Comparison of ENCODE assay signal across 9 cellular contexts in genomic region chr14:23469906-23470403, GRCh38. TPM values are rescaled to one million over a fixed set of nuclear protein-coding genes. Genes with fewer than 3 reads are reported as not detected.
DNase-seq lines count a peak whose midpoint lies in the region; ATAC-seq and TF ChIP-seq lines count a peak whose summit lies in the region.
"Had no signal": no experiment of that assay in that cellular context is flagged by ENCODE, and none has a peak within 500 bp of the region (broad histone marks: within the 10 kb centered on the region; RNA-seq: fewer than 3 reads in every experiment).

No MANE protein-coding gene starts in this region.

- ATAC-seq in Right ventricle myocardium superior (ENCODE audit: poor library complexity) (no peak), thoracic aorta (ENCODE audit: insufficient number of reproducible peaks, low FRiP score, low read depth) (no peak), HG03571 (IDR thresholded peaks at IDR 0.05; ENCODE audit: unreplicated experiment) (no peak)

- DNase-seq in cardiac muscle cell (ENCODE audit: low read depth in 1 of 2, low spot score in 1 of 2) (no peak), Right ventricle myocardium superior (no peak), SK-N-SH (no peak), thoracic aorta (ENCODE audit: low spot score) (no peak), NCI-H2196 treated with DMSO at 0.1 percent for 48 hours (lab: John Stamatoyannopoulos, UW; ENCODE audit: unreplicated experiment) (no peak), SIG-M5 (lab: John Stamatoyannopoulos, UW) (no peak)

- H3K79me2 ChIP-seq in SK-N-SH (ENCODE audit: insufficient read depth) = peaks cover 30% of the 10 kb centered on the region

- H3K9me3 ChIP-seq in cardiac muscle cell (ENCODE audit: low read depth) (no peaks in the 10 kb centered on the region), SK-N-SH (no peaks in the 10 kb centered on the region), thoracic aorta (no peaks in the 10 kb centered on the region)

- peaks cover 9% of the 10 kb centered on the region for H3K4me1 ChIP-seq in cardiac muscle cell (ENCODE audit: low read depth)
- H3K4me1 ChIP-seq in SK-N-SH (ENCODE audit: control insufficient read depth in 1 of 2, insufficient read depth in 2 of 2, low read depth in 1 of 2, low read length in 1 of 2) = peaks cover 0 to 7% of the 10 kb centered on the region in 2 experiments; a peak in 2 of 4 replicates
- H3K4me1 ChIP-seq in thoracic aorta (ENCODE audit: control insufficient read depth in 1 of 2, low read depth in 2 of 2) = peaks cover 6 to 13% of the 10 kb centered on the region in 2 donors

- H3F3A ChIP-seq in SK-N-SH (replicated peaks; ENCODE audit: insufficient read depth) = peaks cover 8% of the 10 kb centered on the region

- under 1% methylated on average over 11 of the region's 11 CpGs for WGBS in SK-N-SH (ENCODE audit: low lambda C conversion rate)

- TF ChIP-seq CTCF in cardiac muscle cell (IDR thresholded peaks at IDR 0.05; ENCODE audit: low read depth, low read length) = no peak
- no peak for TF ChIP-seq CTCF in SK-N-SH (IDR thresholded peaks at IDR 0.05)
- TF ChIP-seq CTCF in thoracic aorta (IDR thresholded peaks at IDR 0.05) = no peak

- no peaks in the 10 kb centered on the region for H3K9me2 ChIP-seq in SK-N-SH

- H2AFZ ChIP-seq in SK-N-SH (ENCODE audit: low read depth) = peak overlapping the region; percentile 36; the same call in 1 of the 2 replicates

- H3K36me3 ChIP-seq in cardiac muscle cell (peaks cover 32% of the 10 kb centered on the region), SK-N-SH (replicated peaks in 1 of 2; ENCODE audit: control insufficient read depth in 1 of 2, insufficient read depth in 2 of 2, low read length in 1 of 2) (peaks cover 29 to 42% of the 10 kb centered on the region in 2 experiments), thoracic aorta (peaks cover 34% of the 10 kb centered on the region)

- peak overlapping the region; percentile 83 for H3K9ac ChIP-seq in SK-N-SH

- no peaks in the 10 kb centered on the region for H4K20me1 ChIP-seq in SK-N-SH (ENCODE audit: insufficient read depth)

- TF ChIP-seq RAD21 in SK-N-SH (IDR thresholded peaks at IDR 0.05; ENCODE audit: low read length) = no peak

- peak overlapping the region; percentile 81 for H3K4me2 ChIP-seq in SK-N-SH

- H3K4me3 ChIP-seq in cardiac muscle cell = peak overlapping the region; percentile 74
- peak overlapping the region; percentile 92 to 96 for H3K4me3 ChIP-seq in SK-N-SH (ENCODE audit: low read depth in 2 of 2, low read length in 1 of 2)
- H3K4me3 ChIP-seq in iPS-11a (ENCODE audit: low read depth, low read length) = peak overlapping the region; percentile 100
- H3K4me3 ChIP-seq in thoracic aorta = peak overlapping the region; percentile 94

- TF ChIP-seq EP300 in SK-N-SH (IDR thresholded peaks at IDR 0.05; ENCODE audit: borderline replicate concordance in 1 of 2, low read depth in 1 of 2, low read length in 1 of 2) = no peak

- CTCF ChIA-PET in SK-N-SH (lab: Yijun Ruan, JAX) = interaction anchor here (0.7 to 26.4 kb wide), 6 partner anchors 8 to 163 kb away, joined by 3 to 785 read pairs (median 4); partner anchors contain the start of genes AP1G2, PABPN1 and THTPA

- POLR2A ChIA-PET in SK-N-SH (lab: Yijun Ruan, JAX) = no interaction called here

- intact Hi-C loops in Right ventricle myocardium superior (cut with DNase I) = no loop called here

- H3K27ac ChIP-seq in cardiac muscle cell (peak overlapping the region; percentile 92), SK-N-SH (ENCODE audit: low read depth in 2 of 2, low read length in 1 of 2) (peak overlapping the region; percentile 61 to 74; a peak in 3 of 4 replicates), thoracic aorta (peak overlapping the region; percentile 79 to 84)

- H3K27me3 ChIP-seq in cardiac muscle cell (no peaks in the 10 kb centered on the region), SK-N-SH (ENCODE audit: insufficient read depth) (no peaks in the 10 kb centered on the region), thoracic aorta (replicated peaks; ENCODE audit: insufficient read depth) (no peaks in the 10 kb centered on the region)

TF ChIP-seq in SK-N-SH, 30 proteins besides CTCF, POLR2A, EP300 and RAD21:
- TF ChIP-seq RCOR1 (IDR thresholded peaks at IDR 0.05; ENCODE audit: low read length) (no peak), SIN3A (IDR thresholded peaks at IDR 0.05; ENCODE audit: borderline replicate concordance, low read depth, low read length) (no peak), GABPA (IDR thresholded peaks at IDR 0.05; ENCODE audit: low read depth) (no peak), YY1 (IDR thresholded peaks at IDR 0.05; ENCODE audit: low read depth) (0 out of 2 replicates have a peak, but pooled peaks have one; percentile 63)

RNA-seq across cellular contexts. Expression of gene NGDN, which starts 0.5 kb away (rescaled TPM):
- 35.6 and 43.3 TPM in 2 replicates for total RNA-seq in cardiac muscle cell
- 66.9 and 80.3 TPM in 2 replicates for polyA plus RNA-seq in cardiac muscle cell
- total RNA-seq in Right ventricle myocardium superior = 17.0 TPM
- 64.3 and 85.9 TPM in 2 replicates for polyA plus RNA-seq in SK-N-SH (2012; rRNA removed)
- 76.1 and 82.9 TPM in 2 replicates for polyA plus RNA-seq in SK-N-SH (2012; cell fraction: cytosol; rRNA removed)
- 65.1 and 116 TPM in 2 replicates for polyA plus RNA-seq in SK-N-SH (2012; cell fraction: nucleus; rRNA removed)
- 10 to 100 TPM; 29.1 to 46.3 TPM for total RNA-seq in thoracic aorta

RNA-seq across cellular contexts. Expression of gene MYH7, which starts 34.5 kb away (rescaled TPM):
- total RNA-seq in cardiac muscle cell (82.8 and 134 TPM in 2 replicates), Right ventricle myocardium superior (11,793 TPM), thoracic aorta (under 1 TPM in 1 of 2 donors, not detected in 1; 0.81 TPM)
- polyA plus RNA-seq in cardiac muscle cell (66.2 and 117 TPM in 2 replicates), SK-N-SH (2012; rRNA removed) (not detected in 2 replicates)
- polyA plus RNA-seq in SK-N-SH (2012; cell fraction: cytosol; rRNA removed) = not detected in 2 replicates
- polyA plus RNA-seq in SK-N-SH (2012; cell fraction: nucleus; rRNA removed) = not detected in 2 replicates
- total RNA-seq: glomerular endothelial cell had no signal

Comparison
In these comparisons a context has a peak if more than half of its experiments do, and no peak if none do; other contexts are left out.
1. RNA of gene MYH7, which starts 34.5 kb away (total RNA-seq): 11,793 TPM in Right ventricle myocardium superior (single experiment); 82.8 to 134 TPM in cardiac muscle cell and 0.81 TPM in thoracic aorta; every median in the first group is over 10 times any median in the second.
2. Peak in every context shown above with its lines, with median percentiles within 50 percentile points of each other: H3K27ac ChIP-seq and H3K4me3 ChIP-seq.